24 cellular contexts compared by ENCODE assay signal in the genomic region with DNA sequence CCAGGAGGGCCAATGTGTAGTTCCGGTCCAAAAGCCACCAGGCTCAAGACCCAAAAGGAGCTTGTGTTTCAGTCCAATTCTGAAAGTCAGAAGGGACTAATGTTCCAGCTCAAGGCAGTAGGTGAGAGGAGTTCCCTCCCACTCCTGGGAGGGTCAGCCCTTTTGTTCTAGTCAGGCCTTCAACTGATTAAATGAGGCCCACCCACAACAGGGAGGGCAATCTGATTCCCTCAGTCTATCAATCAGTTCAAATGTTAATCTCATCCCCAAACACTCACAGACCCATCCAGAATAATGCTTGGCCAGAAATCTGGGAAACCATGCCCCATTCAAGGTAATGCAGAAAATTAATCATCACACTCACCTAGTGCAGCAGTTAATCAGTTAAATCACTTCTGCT.
"Had no signal": no experiment of that assay in that cellular context is flagged by ENCODE, and none has a peak within 500 bp of the region (broad histone marks: within the 10 kb centered on the region; RNA-seq: fewer than 3 reads in every experiment).

No MANE protein-coding gene starts in this region.

- H3K9ac ChIP-seq: SK-N-SH had no signal

- ATAC-seq: Panc1 had no signal

- H3K36me3 ChIP-seq: SJCRH30 had no signal

- H3K4me1 ChIP-seq: SJCRH30 had no signal

- H3K9me3 ChIP-seq: SJCRH30, SK-N-SH had no signal

- H3K4me3 Mint-ChIP-seq: activated CD4-positive, alpha-beta memory T cell treated with anti-CD3 and anti-CD28 coated beads, Interleukin-2, amount 10 ng/mL, durations not matched to agents 7 days and 5 days; activated CD4-positive, alpha-beta T cell treated with anti-CD3 and anti-CD28 coated beads for 36 hours; activated naive CD4-positive, alpha-beta T cell treated with anti-CD3 and anti-CD28 coated beads, Interleukin-2, amount 10 ng/mL, durations not matched to agents 7 days and 5 days; activated T-helper 17 cell treated with anti-CD3 and anti-CD28 coated beads, Interleukin-2, amount 50 U/mL, for 72 hours; brain had no signal

- H3K36me3 Mint-ChIP-seq: activated naive CD4-positive, alpha-beta T cell treated with anti-CD3 and anti-CD28 coated beads, Interleukin-2, amount 10 ng/mL, durations not matched to agents 7 days and 5 days; brain had no signal

- H3K27ac ChIP-seq: SJCRH30, VCaP had no signal

- H3K4me2 ChIP-seq: SK-N-SH had no signal

- DNase-seq: activated CD4-positive, alpha-beta memory T cell treated with anti-CD3 and anti-CD28 coated beads, Interleukin-2, amount 10 ng/mL, durations not matched to agents 7 days and 5 days; activated CD4-positive, alpha-beta T cell treated with anti-CD3 and anti-CD28 coated beads, Interleukin-2, amount 50 U/mL, for 1 hour; activated gamma-delta T cell treated with Interleukin-2 at 50 U/mL for 16 hours; activated naive CD4-positive, alpha-beta T cell treated with anti-CD3 and anti-CD28 coated beads, Interleukin-2, amount 10 ng/mL, durations not matched to agents 7 days and 5 days; activated T-cell treated with anti-CD3 and anti-CD28 coated beads for 4 hours; activated T-cell treated with anti-CD3 and anti-CD28 coated beads, Interleukin-2, amount 50 U/mL, for 48 hours; amniotic stem cell; Karpas-422; MM.1S; NCI-H1105; NCI-H1436; NCI-H1694 treated with DMSO at 0.1 percent for 48 hours; NCI-H2081; NCI-H510A treated with DMSO at 0.1 percent for 48 hours; Right ventricle myocardium superior; RPMI8226; SJCRH30; SK-N-SH; T-helper 1 cell had no signal

- H3K9me3 Mint-ChIP-seq: activated CD4-positive, alpha-beta memory T cell treated with anti-CD3 and anti-CD28 coated beads, Interleukin-2, amount 10 ng/mL, durations not matched to agents 7 days and 5 days; activated naive CD4-positive, alpha-beta T cell treated with anti-CD3 and anti-CD28 coated beads, Interleukin-2, amount 10 ng/mL, durations not matched to agents 7 days and 5 days; activated T-helper 17 cell treated with anti-CD3 and anti-CD28 coated beads, Interleukin-2, amount 50 U/mL, for 72 hours; brain had no signal

- H3K27me3 Mint-ChIP-seq: brain had no signal

- H3K4me3 ChIP-seq: SJCRH30 had no signal

- H3K27ac Mint-ChIP-seq: activated CD4-positive, alpha-beta memory T cell treated with anti-CD3 and anti-CD28 coated beads, Interleukin-2, amount 10 ng/mL, durations not matched to agents 7 days and 5 days; activated CD4-positive, alpha-beta T cell treated with anti-CD3 and anti-CD28 coated beads for 36 hours; activated naive CD4-positive, alpha-beta T cell treated with anti-CD3 and anti-CD28 coated beads, Interleukin-2, amount 10 ng/mL, durations not matched to agents 7 days and 5 days; activated T-helper 17 cell treated with anti-CD3 and anti-CD28 coated beads, Interleukin-2, amount 50 U/mL, for 72 hours had no signal
